27 cellular contexts compared by ENCODE assay signal in the genomic region with DNA sequence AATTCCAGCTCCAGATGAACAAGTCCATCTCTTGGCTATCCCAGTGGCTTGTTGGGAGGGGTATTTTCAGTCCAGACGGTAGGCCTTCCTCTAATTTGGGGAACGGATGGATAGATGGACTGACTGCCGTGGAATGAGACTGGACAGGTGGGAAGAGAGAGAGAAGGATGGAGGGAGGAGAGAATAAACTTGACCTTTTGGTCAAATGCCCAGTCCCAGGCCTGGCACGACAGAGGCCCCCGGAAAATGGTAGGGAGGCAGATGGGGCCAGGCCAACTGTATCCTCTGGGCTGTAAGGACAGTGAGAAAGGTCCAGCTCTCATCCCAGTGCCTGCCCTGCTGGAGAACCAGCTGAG. TPM values are rescaled to one million over a fixed set of nuclear protein-coding genes. Genes with fewer than 3 reads are reported as not detected.
"Had no signal": no experiment of that assay in that cellular context is flagged by ENCODE, and none has a peak within 500 bp of the region (broad histone marks: within the 10 kb centered on the region; RNA-seq: fewer than 3 reads in every experiment).

No MANE protein-coding gene starts in this region.

- H3K27ac ChIP-seq: body of pancreas, cardiac muscle cell, lower lobe of right lung, psoas muscle, right atrium auricular region, thyroid gland had no signal

- H3K4me1 ChIP-seq: body of pancreas, psoas muscle had no signal

- ATAC-seq: activated CD4-positive, CD25-positive, alpha-beta regulatory T cell treated with anti-CD3 and anti-CD28 coated beads, Interleukin-2, amount 50 U/mL, for 24 hours; activated naive CD8-positive, alpha-beta T cell treated with anti-CD3 and anti-CD28 coated beads, Interleukin-2, amount 50 U/mL, for 24 hours; body of pancreas; stimulated activated naive CD8-positive, alpha-beta T cell treated with anti-CD3 and anti-CD28 coated beads, Interleukin-15, Interleukin-2, amounts not matched to agents 100 U/mL and 50 U/mL, for 24 hours had no signal

- H3K4me3 Mint-ChIP-seq: activated CD4-positive, alpha-beta memory T cell treated with anti-CD3 and anti-CD28 coated beads, Interleukin-2, amount 10 ng/mL, durations not matched to agents 7 days and 5 days; activated CD4-positive, alpha-beta T cell treated with anti-CD3 and anti-CD28 coated beads, Interleukin-2, amount 10 ng/mL, durations not matched to agents 24 days and 14 days; activated naive CD8-positive, alpha-beta T cell treated with anti-CD3 and anti-CD28 coated beads, Interleukin-2, amount 50 U/mL, for 24 hours; activated T-helper 1 cell treated with anti-CD3 and anti-CD28 coated beads, Interleukin-12 subunit alpha, Interleukin-12 subunit beta, Interleukin-2, Interleukin-4 antibody, amounts not matched to agents 30 ng/mL and 10 ng/mL and 1 ng/mL, durations not matched to agents 14 hours and 24 hours and 36 hours; dendritic cell treated with granulocyte-macrophage colony-stimulating factor and Interleukin-4, amounts not matched to agents 40 ng/mL and 50 ng/mL, for 4 days; naive B cell had no signal

- H3K36me3 Mint-ChIP-seq: naive B cell had no signal

- H3K4me1 Mint-ChIP-seq: activated CD4-positive, alpha-beta T cell treated with anti-CD3 and anti-CD28 coated beads, Interleukin-2, amount 10 ng/mL, durations not matched to agents 24 days and 14 days; activated naive CD8-positive, alpha-beta T cell treated with anti-CD3 and anti-CD28 coated beads, Interleukin-2, amount 50 U/mL, for 24 hours had no signal

- H3K9me3 Mint-ChIP-seq: activated CD4-positive, alpha-beta memory T cell treated with anti-CD3 and anti-CD28 coated beads, Interleukin-2, amount 10 ng/mL, durations not matched to agents 7 days and 5 days; activated CD4-positive, alpha-beta T cell treated with anti-CD3 and anti-CD28 coated beads, Interleukin-2, amount 10 ng/mL, durations not matched to agents 24 days and 14 days; activated naive CD8-positive, alpha-beta T cell treated with anti-CD3 and anti-CD28 coated beads, Interleukin-2, amount 50 U/mL, for 24 hours; activated T-helper 1 cell treated with anti-CD3 and anti-CD28 coated beads, Interleukin-12 subunit alpha, Interleukin-12 subunit beta, Interleukin-2, Interleukin-4 antibody, amounts not matched to agents 30 ng/mL and 10 ng/mL and 1 ng/mL, durations not matched to agents 14 hours and 24 hours and 36 hours; dendritic cell treated with granulocyte-macrophage colony-stimulating factor and Interleukin-4, amounts not matched to agents 40 ng/mL and 50 ng/mL, for 4 days; naive B cell had no signal

- FAIRE-seq: endometrium, islet of Langerhans had no signal

- DNase-seq: activated CD4-positive, alpha-beta memory T cell treated with anti-CD3 and anti-CD28 coated beads, Interleukin-2, amount 10 ng/mL, durations not matched to agents 7 days and 5 days; activated CD4-positive, alpha-beta T cell treated with anti-CD3 and anti-CD28 coated beads, Interleukin-2, amount 10 ng/mL, durations not matched to agents 24 days and 14 days; activated gamma-delta T cell; activated naive CD4-positive, alpha-beta T cell treated with anti-CD3 and anti-CD28 coated beads, Interleukin-2, amount 50 U/mL, for 16 hours; activated naive CD8-positive, alpha-beta T cell treated with anti-CD3 and anti-CD28 coated beads, Interleukin-2, amount 50 U/mL, for 24 hours; body of pancreas; effector CD4-positive, alpha-beta T cell; erythroblast; lower lobe of right lung; naive B cell; psoas muscle; stimulated activated CD4-positive, alpha-beta T cell treated with anti-CD3 and anti-CD28 coated beads, Interleukin-12 subunit alpha, Interleukin-12 subunit beta, amount 100 ng/mL, for 4 hours; stimulated activated CD4-positive, alpha-beta T cell treated with anti-CD3 and anti-CD28 coated beads, Interleukin-4, amount 100 ng/mL, for 4 hours; substantia nigra; thyroid gland had no signal

- H3K27me3 ChIP-seq: body of pancreas had no signal

- H3K27ac Mint-ChIP-seq: activated CD4-positive, alpha-beta memory T cell treated with anti-CD3 and anti-CD28 coated beads, Interleukin-2, amount 10 ng/mL, durations not matched to agents 7 days and 5 days; activated CD4-positive, alpha-beta T cell treated with anti-CD3 and anti-CD28 coated beads, Interleukin-2, amount 10 ng/mL, durations not matched to agents 24 days and 14 days; activated naive CD8-positive, alpha-beta T cell treated with anti-CD3 and anti-CD28 coated beads, Interleukin-2, amount 50 U/mL, for 24 hours; activated T-helper 1 cell treated with anti-CD3 and anti-CD28 coated beads, Interleukin-12 subunit alpha, Interleukin-12 subunit beta, Interleukin-2, Interleukin-4 antibody, amounts not matched to agents 30 ng/mL and 10 ng/mL and 1 ng/mL, durations not matched to agents 14 hours and 24 hours and 36 hours; dendritic cell treated with granulocyte-macrophage colony-stimulating factor and Interleukin-4, amounts not matched to agents 40 ng/mL and 50 ng/mL, for 4 days; naive B cell had no signal

- H3K9me3 ChIP-seq: body of pancreas, lower lobe of right lung, psoas muscle, right atrium auricular region, thyroid gland had no signal

- H3K4me3 ChIP-seq: body of pancreas, lower lobe of right lung, psoas muscle, thyroid gland had no signal

- H3K36me3 ChIP-seq: cardiac muscle cell, lower lobe of right lung, right atrium auricular region, thyroid gland had no signal

RNA-seq across cellular contexts. Expression of gene BHMT, which starts 1.1 kb away (rescaled TPM):
- total RNA-seq: activated CD4-positive, alpha-beta memory T cell treated with anti-CD3 and anti-CD28 coated beads, Interleukin-2, amount 10 ng/mL, durations not matched to agents 7 days and 5 days; activated CD4-positive, alpha-beta T cell treated with anti-CD3 and anti-CD28 coated beads, Interleukin-2, amount 10 ng/mL, durations not matched to agents 24 days and 14 days; activated T-helper 1 cell treated with anti-CD3 and anti-CD28 coated beads, Interleukin-12 subunit alpha, Interleukin-12 subunit beta, Interleukin-2, Interleukin-4 antibody, amounts not matched to agents 30 ng/mL and 10 ng/mL and 1 ng/mL, durations not matched to agents 14 hours and 24 hours and 36 hours; body of pancreas; cardiac muscle cell; glomerular endothelial cell; lower lobe of right lung; osteocyte; psoas muscle; right atrium auricular region; T-helper 2 cell treated with Interferon-gamma antibody and Interleukin-4, amounts not matched to agents 100 ng/mL and 5 ng/mL, for 36 hours had no signal
- polyA plus RNA-seq: fibroblast of lung had no signal

RNA-seq across cellular contexts. Expression of gene BHMT2, which starts 43.1 kb away (rescaled TPM):
- total RNA-seq: activated CD4-positive, alpha-beta memory T cell treated with anti-CD3 and anti-CD28 coated beads, Interleukin-2, amount 10 ng/mL, durations not matched to agents 7 days and 5 days; activated CD4-positive, alpha-beta T cell treated with anti-CD3 and anti-CD28 coated beads, Interleukin-2, amount 10 ng/mL, durations not matched to agents 24 days and 14 days; activated T-helper 1 cell treated with anti-CD3 and anti-CD28 coated beads, Interleukin-12 subunit alpha, Interleukin-12 subunit beta, Interleukin-2, Interleukin-4 antibody, amounts not matched to agents 30 ng/mL and 10 ng/mL and 1 ng/mL, durations not matched to agents 14 hours and 24 hours and 36 hours; cardiac muscle cell; osteocyte; T-helper 2 cell treated with Interferon-gamma antibody and Interleukin-4, amounts not matched to agents 100 ng/mL and 5 ng/mL, for 36 hours had no signal
- polyA plus RNA-seq: cardiac muscle cell had no signal

RNA-seq across cellular contexts. Expression of gene DMGDH, which starts 43.2 kb away (rescaled TPM):
- total RNA-seq: activated CD4-positive, alpha-beta T cell treated with anti-CD3 and anti-CD28 coated beads, Interleukin-2, amount 10 ng/mL, durations not matched to agents 24 days and 14 days; activated T-helper 1 cell treated with anti-CD3 and anti-CD28 coated beads, Interleukin-12 subunit alpha, Interleukin-12 subunit beta, Interleukin-2, Interleukin-4 antibody, amounts not matched to agents 30 ng/mL and 10 ng/mL and 1 ng/mL, durations not matched to agents 14 hours and 24 hours and 36 hours; glomerular endothelial cell; T-helper 2 cell treated with Interferon-gamma antibody and Interleukin-4, amounts not matched to agents 100 ng/mL and 5 ng/mL, for 36 hours had no signal
- polyA plus RNA-seq: cardiac muscle cell had no signal
